In genomic region chr4:118989098-118990080, GRCh38 we compare ENCODE assay signal across 8 cellular contexts.
DNase-seq lines count a peak whose midpoint lies in the region; ATAC-seq lines count a peak whose summit lies in the region.

No MANE protein-coding gene starts in this region.

- no peak overlapping the region for H3K4me3 Mint-ChIP-seq in activated T-helper 17 cell treated with anti-CD3 and anti-CD28 coated beads, Interleukin-2, amount 50 U/mL, for 72 hours

- H3K27me3 Mint-ChIP-seq in activated T-helper 17 cell treated with anti-CD3 and anti-CD28 coated beads, Interleukin-2, amount 50 U/mL, for 72 hours, result peaks cover 7% of the 10 kb centered on the region

- no peak overlapping the region for H3K27ac Mint-ChIP-seq in activated T-helper 17 cell treated with anti-CD3 and anti-CD28 coated beads, Interleukin-2, amount 50 U/mL, for 72 hours

- no peaks in the 10 kb centered on the region for H3K9me3 ChIP-seq in skeletal muscle tissue (ENCODE audit: control insufficient read depth in 3 of 3, low read length in 3 of 3)

- H3K27ac ChIP-seq in skeletal muscle tissue (ENCODE audit: low read depth, low read length), result peak overlapping the region; percentile 84

- H3K9ac ChIP-seq in skeletal muscle tissue (ENCODE audit: low read depth in 1 of 3, low read length in 3 of 3), result peak overlapping the region; percentile 25 to 54 (median 42)

- DNase-seq in ELR (ENCODE audit: low read depth) (peak; percentile 92), Right ventricle myocardium superior (no peak), NOMO-1 (lab: John Stamatoyannopoulos, UW; ENCODE audit: unreplicated experiment in 2 of 2) (no peak), NCI-H2081 (lab: John Stamatoyannopoulos, UW) (no peak), NCI-H510A (lab: John Stamatoyannopoulos, UW) (no peak)

- intact Hi-C loops in Right ventricle myocardium superior (cut with DNase I), result loop anchor here (10.0 kb wide), 2 partner anchors 55 to 165 kb away; no protein-coding TSS in a partner anchor

- H3K4me3 ChIP-seq in skeletal muscle tissue (ENCODE audit: low read length in 3 of 3), result peak overlapping the region in 1 of 3 donors; percentile 34

- H3K27me3 ChIP-seq in skeletal muscle tissue (ENCODE audit: control insufficient read depth in 3 of 3, insufficient read depth in 3 of 3, low read length in 3 of 3), result no peaks in the 10 kb centered on the region

- no peaks in the 10 kb centered on the region for H3K36me3 Mint-ChIP-seq in activated T-helper 17 cell treated with anti-CD3 and anti-CD28 coated beads, Interleukin-2, amount 50 U/mL, for 72 hours (ENCODE audit: low read depth)

- no peaks in the 10 kb centered on the region for H3K36me3 ChIP-seq in skeletal muscle tissue (ENCODE audit: control insufficient read depth in 3 of 3, insufficient read depth in 3 of 3, low read length in 3 of 3)

- ATAC-seq in activated T-helper 17 cell treated with anti-CD3 and anti-CD28 coated beads, Interleukin-2, amount 50 U/mL, for 72 hours (replicated peaks), result peak; percentile 52
- ATAC-seq in Right ventricle myocardium superior (ENCODE audit: poor library complexity) (peak; percentile 28), GM21737 (IDR thresholded peaks at IDR 0.05; ENCODE audit: unreplicated experiment) (no peak)

- no peaks in the 10 kb centered on the region for H3K9me3 Mint-ChIP-seq in activated T-helper 17 cell treated with anti-CD3 and anti-CD28 coated beads, Interleukin-2, amount 50 U/mL, for 72 hours

- peaks cover 6% of the 10 kb centered on the region for H3K4me1 Mint-ChIP-seq in activated T-helper 17 cell treated with anti-CD3 and anti-CD28 coated beads, Interleukin-2, amount 50 U/mL, for 72 hours

- peaks cover 52 to 72% (median 67%) of the 10 kb centered on the region in 3 donors for H3K4me1 ChIP-seq in skeletal muscle tissue (ENCODE audit: control insufficient read depth in 3 of 3, insufficient read depth in 3 of 3, low read length in 3 of 3)
